Comparison of ENCODE assay signal across 1 cellular context in the genomic region with DNA sequence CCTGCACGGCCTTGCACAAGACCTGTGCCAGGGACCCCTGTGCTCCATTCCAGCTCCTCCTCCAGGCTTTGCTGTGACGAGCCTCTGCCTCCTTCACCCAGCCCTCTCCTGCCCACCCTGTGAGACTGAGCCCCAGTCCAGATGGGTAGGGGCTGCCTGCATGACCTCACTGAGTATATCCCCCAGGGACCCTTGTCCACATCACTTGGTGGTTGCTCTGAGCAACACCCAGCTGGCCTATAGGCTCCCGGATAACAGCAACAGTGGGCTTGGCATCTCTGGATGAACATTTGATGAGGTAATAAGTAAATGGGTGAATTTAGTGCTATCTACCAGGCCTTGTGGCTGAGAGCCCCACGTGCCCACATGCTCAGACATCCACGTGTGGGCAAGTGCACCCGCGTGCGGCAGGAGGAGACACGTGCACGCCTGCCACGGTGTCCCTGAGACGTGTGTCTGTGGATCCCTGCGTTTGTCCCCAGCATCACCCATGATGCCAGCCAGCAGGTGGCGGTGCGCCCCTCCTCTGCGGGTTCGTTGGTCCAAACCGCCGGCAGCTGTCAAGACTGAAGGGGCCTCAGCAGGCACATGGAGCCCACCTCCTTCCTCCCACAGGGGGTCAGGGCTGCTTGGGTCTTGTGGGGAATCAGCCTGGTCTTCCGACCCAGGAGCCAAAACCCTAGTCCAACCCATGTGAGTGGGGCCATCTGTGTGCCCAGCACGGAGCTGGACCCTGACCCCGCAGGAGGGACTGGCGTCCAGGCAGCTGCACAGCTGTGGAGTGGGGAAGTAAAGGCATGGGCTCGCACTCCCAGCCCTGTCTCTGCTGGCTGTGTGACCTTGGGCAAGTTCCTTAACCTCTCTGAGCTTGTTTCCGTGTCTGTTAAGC.
TF ChIP-seq lines count a peak whose summit lies in the region.

No MANE protein-coding gene starts in this region.

TF ChIP-seq in K562, 482 proteins besides CTCF, POLR2A, EP300 and RAD21 (continued from another document and continues in another):
- TF ChIP-seq, protein P1, sequence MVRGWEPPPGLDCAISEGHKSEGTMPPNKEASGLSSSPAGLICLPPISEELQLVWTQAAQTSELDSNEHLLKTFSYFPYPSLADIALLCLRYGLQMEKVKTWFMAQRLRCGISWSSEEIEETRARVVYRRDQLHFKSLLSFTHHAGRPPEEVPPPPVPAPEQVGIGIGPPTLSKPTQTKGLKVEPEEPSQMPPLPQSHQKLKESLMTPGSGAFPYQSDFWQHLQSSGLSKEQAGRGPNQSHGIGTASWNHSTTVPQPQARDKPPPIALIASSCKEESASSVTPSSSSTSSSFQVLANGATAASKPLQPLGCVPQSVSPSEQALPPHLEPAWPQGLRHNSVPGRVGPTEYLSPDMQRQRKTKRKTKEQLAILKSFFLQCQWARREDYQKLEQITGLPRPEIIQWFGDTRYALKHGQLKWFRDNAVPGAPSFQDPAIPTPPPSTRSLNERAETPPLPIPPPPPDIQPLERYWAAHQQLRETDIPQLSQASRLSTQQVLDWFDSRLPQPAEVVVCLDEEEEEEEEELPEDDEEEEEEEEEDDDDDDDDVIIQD (CRISPR knock-in tag; IDR thresholded peaks at IDR 0.05): peak; percentile 24; the same call in 1 of the 2 replicates
- TF ChIP-seq ZNF696 (CRISPR knock-in tag; conservative IDR thresholded peaks at IDR 0.05) (no peak), ZNF778 (CRISPR knock-in tag; IDR thresholded peaks at IDR 0.05) (no peak), NCOA1 (IDR thresholded peaks at IDR 0.05; ENCODE audit: low read depth) (peak; percentile 47; the same call in 1 of the 2 replicates), MYNN (IDR thresholded peaks at IDR 0.05) (peak; percentile 82; the same call in 1 of the 2 replicates), MYNN (CRISPR knock-in tag; IDR thresholded peaks at IDR 0.05) (no peak), CREM (IDR thresholded peaks at IDR 0.05; ENCODE audit: low read depth) (peak; percentile 83), FOXK1 (CRISPR knock-in tag; IDR thresholded peaks at IDR 0.05; ENCODE audit: borderline replicate concordance) (peak; percentile 94), GATA2 (CRISPR knock-in tag; IDR thresholded peaks at IDR 0.05) (no peak), SIN3B (IDR thresholded peaks at IDR 0.05; ENCODE audit: low read depth) (0 out of 2 replicates have a peak, but pooled peaks have one; percentile 9), MXI1 (IDR thresholded peaks at IDR 0.05; ENCODE audit: low read depth, low read length) (peak; percentile 51; the same call in 1 of the 2 replicates), ETS2 (tag; IDR thresholded peaks at IDR 0.05; ENCODE audit: borderline replicate concordance, poor library complexity, severe bottlenecking) (peak; percentile 40), TRIM25 (IDR thresholded peaks at IDR 0.05; ENCODE audit: borderline replicate concordance) (no peak), KDM1A (IDR thresholded peaks at IDR 0.05) (peak; percentile 90 to 97), PCBP2 (IDR thresholded peaks at IDR 0.05; ENCODE audit: low read depth, low read length, poor library complexity, severe bottlenecking) (no peak), MEF2A (IDR thresholded peaks at IDR 0.05; ENCODE audit: control insufficient read depth, low read depth, low read length) (no peak), HOXB6 (CRISPR knock-in tag; IDR thresholded peaks at IDR 0.05; ENCODE audit: borderline replicate concordance) (no peak), KDM2B (CRISPR knock-in tag; IDR thresholded peaks at IDR 0.05) (no peak), HNRNPUL1 (IDR thresholded peaks at IDR 0.05; ENCODE audit: low read length) (no peak), ZBTB43 (CRISPR knock-in tag; IDR thresholded peaks at IDR 0.05) (0 out of 2 replicates have a peak, but pooled peaks have one; percentile 72), ZNF24 (IDR thresholded peaks at IDR 0.05) (no peak), BRF1 (IDR thresholded peaks at IDR 0.05; ENCODE audit: borderline replicate concordance, extremely low read depth, insufficient read length) (no peak), CTCFL (IDR thresholded peaks at IDR 0.05; ENCODE audit: borderline replicate concordance, insufficient read depth, low read depth, low read length, poor library complexity, severe bottlenecking) (peak; percentile 52), TFAP4 (CRISPR knock-in tag; IDR thresholded peaks at IDR 0.05; ENCODE audit: borderline replicate concordance) (peak; percentile 95), CBFB (CRISPR knock-in tag; IDR thresholded peaks at IDR 0.05) (peak; percentile 92), ZNF175 (CRISPR knock-in tag; IDR thresholded peaks at IDR 0.05; ENCODE audit: low read depth) (no peak), PTRF (tag; IDR thresholded peaks at IDR 0.05) (no peak), ZSCAN29 (IDR thresholded peaks at IDR 0.05) (no peak), ZNF12 (CRISPR knock-in tag; IDR thresholded peaks at IDR 0.05) (peak; percentile 71), TAL1 (IDR thresholded peaks at IDR 0.05) (no peak), COPS2 (conservative IDR thresholded peaks at IDR 0.05) (no peak), ESRRB (CRISPR knock-in tag; IDR thresholded peaks at IDR 0.05; ENCODE audit: borderline replicate concordance) (no peak), MTA1 (IDR thresholded peaks at IDR 0.05; ENCODE audit: borderline replicate concordance) (0 out of 2 replicates have a peak, but pooled peaks have one; percentile 64), RBFOX2 (IDR thresholded peaks at IDR 0.05; ENCODE audit: low read depth, low read length) (peak; percentile 76), MAX (CRISPR knock-in tag; IDR thresholded peaks at IDR 0.05) (peak; percentile 97), HNRNPL (IDR thresholded peaks at IDR 0.05; ENCODE audit: low read depth, low read length) (0 out of 2 replicates have a peak, but pooled peaks have one; percentile 66), ETV5 (CRISPR knock-in tag; IDR thresholded peaks at IDR 0.05; ENCODE audit: low read depth) (peak; percentile 77), ZNF174 (CRISPR knock-in tag; IDR thresholded peaks at IDR 0.05) (no peak), CEBPG (CRISPR knock-in tag; IDR thresholded peaks at IDR 0.05) (peak; percentile 3), CEBPG (tag; conservative IDR thresholded peaks at IDR 0.05 in 1 of 2, IDR thresholded peaks at IDR 0.05 in 1 of 2) (no peak), SRF (CRISPR knock-in tag; IDR thresholded peaks at IDR 0.05) (0 out of 4 replicates have a peak, but pooled peaks of 1 of the 2 experiments have one; percentile 34), ZNF584 (CRISPR knock-in tag; IDR thresholded peaks at IDR 0.05; ENCODE audit: low read depth) (no peak; the same call in 1 of the 2 replicates), FOXM1 (IDR thresholded peaks at IDR 0.05; ENCODE audit: low read depth) (peak; percentile 46), FOXM1 (CRISPR knock-in tag; IDR thresholded peaks at IDR 0.05; ENCODE audit: low read depth) (peak; percentile 57; the same call in 1 of the 2 replicates), ZFPM2 (CRISPR knock-in tag; IDR thresholded peaks at IDR 0.05) (0 out of 2 replicates have a peak, but pooled peaks have one; percentile 65), ZNF316 (IDR thresholded peaks at IDR 0.05) (no peak), SLC30A9 (CRISPR knock-in tag; IDR thresholded peaks at IDR 0.05) (peak; percentile 67; the same call in 1 of the 2 replicates), PHF20 (IDR thresholded peaks at IDR 0.05; ENCODE audit: partially characterized antibody) (peak; percentile 59), ZNF23 (CRISPR knock-in tag; IDR thresholded peaks at IDR 0.05) (no peak)
- TF ChIP-seq, protein P2, sequence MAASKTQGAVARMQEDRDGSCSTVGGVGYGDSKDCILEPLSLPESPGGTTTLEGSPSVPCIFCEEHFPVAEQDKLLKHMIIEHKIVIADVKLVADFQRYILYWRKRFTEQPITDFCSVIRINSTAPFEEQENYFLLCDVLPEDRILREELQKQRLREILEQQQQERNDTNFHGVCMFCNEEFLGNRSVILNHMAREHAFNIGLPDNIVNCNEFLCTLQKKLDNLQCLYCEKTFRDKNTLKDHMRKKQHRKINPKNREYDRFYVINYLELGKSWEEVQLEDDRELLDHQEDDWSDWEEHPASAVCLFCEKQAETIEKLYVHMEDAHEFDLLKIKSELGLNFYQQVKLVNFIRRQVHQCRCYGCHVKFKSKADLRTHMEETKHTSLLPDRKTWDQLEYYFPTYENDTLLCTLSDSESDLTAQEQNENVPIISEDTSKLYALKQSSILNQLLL (CRISPR knock-in tag; IDR thresholded peaks at IDR 0.05; ENCODE audit: borderline replicate concordance): no peak
- TF ChIP-seq, protein P3, sequence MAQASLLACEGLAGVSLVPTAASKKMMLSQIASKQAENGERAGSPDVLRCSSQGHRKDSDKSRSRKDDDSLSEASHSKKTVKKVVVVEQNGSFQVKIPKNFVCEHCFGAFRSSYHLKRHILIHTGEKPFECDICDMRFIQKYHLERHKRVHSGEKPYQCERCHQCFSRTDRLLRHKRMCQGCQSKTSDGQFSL (CRISPR knock-in tag; IDR thresholded peaks at IDR 0.05): peak; percentile 74; the same call in 1 of the 2 replicates
- TF ChIP-seq, protein P3 (tag; IDR thresholded peaks at IDR 0.05): no peak
- TF ChIP-seq, protein P4, sequence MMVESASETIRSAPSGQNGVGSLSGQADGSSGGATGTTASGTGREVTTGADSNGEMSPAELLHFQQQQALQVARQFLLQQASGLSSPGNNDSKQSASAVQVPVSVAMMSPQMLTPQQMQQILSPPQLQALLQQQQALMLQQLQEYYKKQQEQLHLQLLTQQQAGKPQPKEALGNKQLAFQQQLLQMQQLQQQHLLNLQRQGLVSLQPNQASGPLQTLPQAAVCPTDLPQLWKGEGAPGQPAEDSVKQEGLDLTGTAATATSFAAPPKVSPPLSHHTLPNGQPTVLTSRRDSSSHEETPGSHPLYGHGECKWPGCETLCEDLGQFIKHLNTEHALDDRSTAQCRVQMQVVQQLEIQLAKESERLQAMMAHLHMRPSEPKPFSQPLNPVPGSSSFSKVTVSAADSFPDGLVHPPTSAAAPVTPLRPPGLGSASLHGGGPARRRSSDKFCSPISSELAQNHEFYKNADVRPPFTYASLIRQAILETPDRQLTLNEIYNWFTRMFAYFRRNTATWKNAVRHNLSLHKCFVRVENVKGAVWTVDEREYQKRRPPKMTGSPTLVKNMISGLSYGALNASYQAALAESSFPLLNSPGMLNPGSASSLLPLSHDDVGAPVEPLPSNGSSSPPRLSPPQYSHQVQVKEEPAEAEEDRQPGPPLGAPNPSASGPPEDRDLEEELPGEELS (CRISPR knock-in tag; IDR thresholded peaks at IDR 0.05; ENCODE audit: borderline replicate concordance): peak; percentile 28; the same call in 1 of the 2 replicates
- TF ChIP-seq, protein P5, sequence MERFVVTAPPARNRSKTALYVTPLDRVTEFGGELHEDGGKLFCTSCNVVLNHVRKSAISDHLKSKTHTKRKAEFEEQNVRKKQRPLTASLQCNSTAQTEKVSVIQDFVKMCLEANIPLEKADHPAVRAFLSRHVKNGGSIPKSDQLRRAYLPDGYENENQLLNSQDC (CRISPR knock-in tag; IDR thresholded peaks at IDR 0.05): no peak
- TF ChIP-seq, protein P6, sequence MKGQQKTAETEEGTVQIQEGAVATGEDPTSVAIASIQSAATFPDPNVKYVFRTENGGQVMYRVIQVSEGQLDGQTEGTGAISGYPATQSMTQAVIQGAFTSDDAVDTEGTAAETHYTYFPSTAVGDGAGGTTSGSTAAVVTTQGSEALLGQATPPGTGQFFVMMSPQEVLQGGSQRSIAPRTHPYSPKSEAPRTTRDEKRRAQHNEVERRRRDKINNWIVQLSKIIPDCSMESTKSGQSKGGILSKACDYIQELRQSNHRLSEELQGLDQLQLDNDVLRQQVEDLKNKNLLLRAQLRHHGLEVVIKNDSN (CRISPR knock-in tag; IDR thresholded peaks at IDR 0.05): peak; percentile 77
